ENCODE assay signal across 8 cellular contexts in the genomic region with DNA sequence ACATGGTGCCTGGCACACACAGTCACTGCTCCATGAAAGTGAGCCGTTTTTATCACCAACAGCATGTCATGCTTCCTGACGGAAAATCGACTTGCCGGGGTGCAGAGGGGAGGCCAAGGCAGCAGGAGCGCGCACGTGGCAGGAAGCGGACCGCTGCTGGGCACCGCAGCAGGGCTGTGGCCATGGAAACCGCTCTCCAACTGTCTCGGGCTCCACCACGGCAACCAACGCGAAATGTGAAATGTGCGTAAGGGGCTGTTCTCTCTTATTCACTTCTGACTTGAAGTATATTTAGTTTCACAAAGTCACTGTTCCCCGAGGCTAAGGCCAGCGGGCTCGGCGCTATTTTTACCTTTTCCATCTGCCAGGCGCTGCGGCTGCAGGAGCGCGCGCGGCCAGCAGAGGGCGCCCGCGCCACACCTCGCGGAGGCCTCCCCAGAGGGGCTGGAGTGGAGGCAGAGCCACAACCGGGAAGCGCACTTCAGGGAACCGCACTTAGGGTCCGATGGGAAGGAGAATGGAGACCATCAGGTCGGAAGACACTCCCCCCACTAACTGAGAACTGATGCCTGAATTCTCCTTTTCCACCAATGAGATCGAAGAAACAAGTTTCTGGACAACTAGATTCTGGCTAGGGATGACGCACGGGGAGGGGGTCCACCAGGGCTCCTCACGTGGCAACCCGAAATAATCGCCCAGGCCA. TPM values are rescaled to one million over a fixed set of nuclear protein-coding genes. Genes with fewer than 3 reads are reported as not detected.
DNase-seq lines count a peak whose midpoint lies in the region; ATAC-seq and TF ChIP-seq lines count a peak whose summit lies in the region.

No MANE protein-coding gene starts in this region.

- no peak overlapping the region for H3K4me3 ChIP-seq in epithelial cell of esophagus (ENCODE audit: low read length)
- H3K4me3 ChIP-seq in mucosa of descending colon = no peak overlapping the region

- H3K9me3 ChIP-seq in mucosa of descending colon = no peaks in the 10 kb centered on the region

- DNase-seq in ELR (ENCODE audit: low read depth) (peak; percentile 53), MV-4-11 (lab: John Stamatoyannopoulos, UW) (peak; percentile 58), epithelial cell of esophagus (ENCODE audit: low read depth) (peak; percentile 54), mucosa of descending colon (peak; percentile 68 to 82 (median 80)), NCI-H1048 (lab: John Stamatoyannopoulos, UW) (no peak)
- peak; percentile 91 for DNase-seq in activated CD8-positive, alpha-beta memory T cell treated with anti-CD3 and anti-CD28 coated beads, Interleukin-2, amount 50 U/mL, for 48 hours
- DNase-seq in stimulated activated CD8-positive, alpha-beta memory T cell treated with anti-CD3 and anti-CD28 coated beads, Interleukin-7, amount 100 ng/mL, for 48 hours (ENCODE audit: extremely low read depth in 1 of 2, low read depth in 1 of 2) = peak; percentile 19 to 25

- TF ChIP-seq CTCF in epithelial cell of esophagus (IDR thresholded peaks at IDR 0.05; ENCODE audit: insufficient read depth, low read depth, low read length, missing control alignments) (peak; percentile 73), mucosa of descending colon (IDR thresholded peaks at IDR 0.05) (peak; percentile 99)

- no peaks in the 10 kb centered on the region for H3K4me1 ChIP-seq in mucosa of descending colon (ENCODE audit: low read depth)

- ATAC-seq in mucosa of descending colon = peak; percentile 94
- ATAC-seq in HG03196 (IDR thresholded peaks at IDR 0.05; ENCODE audit: unreplicated experiment) = no peak

- intact Hi-C loops in mucosa of descending colon (cut with DNase I, micrococcal nuclease) = loop anchor here in 1 of 2 donors (5.0 kb wide), 1 partner anchor 58 kb away; no protein-coding TSS in a partner anchor

- H3K36me3 ChIP-seq in mucosa of descending colon (ENCODE audit: low read depth) = peaks cover 7% of the 10 kb centered on the region

RNA-seq across cellular contexts. Expression of gene RCC2, which starts 19.7 kb away (rescaled TPM):
- 10 to 100 TPM; 47.1 to 73.3 (median 55.1) TPM for total RNA-seq in mucosa of descending colon

RNA-seq across cellular contexts. Expression of gene PADI6, which starts 47.8 kb away (rescaled TPM):
- total RNA-seq in mucosa of descending colon = not detected
